31 cellular contexts compared by ENCODE assay signal in the genomic region with DNA sequence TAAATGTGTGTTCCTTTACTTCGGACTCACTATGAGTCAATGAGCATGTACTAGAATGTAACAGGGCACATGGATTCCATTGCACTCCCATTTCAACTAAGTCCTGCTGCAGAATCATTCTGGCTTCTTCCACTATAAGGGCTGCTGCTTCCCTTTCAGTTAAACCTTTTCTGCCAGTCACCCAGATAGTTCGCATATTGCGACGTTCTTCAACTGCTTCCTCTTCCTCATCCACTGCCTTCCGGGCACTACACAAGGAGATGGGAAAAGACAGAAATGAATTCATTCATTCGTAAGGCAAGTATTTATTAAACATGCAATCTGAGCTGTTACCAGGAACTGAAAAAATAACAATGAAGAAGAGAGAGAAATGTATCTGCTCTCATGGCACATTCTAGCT.
"Had no signal": no experiment of that assay in that cellular context is flagged by ENCODE, and none has a peak within 500 bp of the region (broad histone marks: within the 10 kb centered on the region; RNA-seq: fewer than 3 reads in every experiment).

No MANE protein-coding gene starts in this region.

- H3K27me3 Mint-ChIP-seq: activated CD4-positive, alpha-beta T cell treated with anti-CD3 and anti-CD28 coated beads, Interleukin-2, amount 10 ng/mL, durations not matched to agents 24 days and 14 days; activated CD8-positive, alpha-beta T cell treated with anti-CD3 and anti-CD28 coated beads for 36 hours; activated naive CD8-positive, alpha-beta T cell treated with anti-CD3 and anti-CD28 coated beads for 36 hours; activated T-helper 17 cell treated with anti-CD3 and anti-CD28 coated beads, Interleukin-2, amount 50 U/mL, for 72 hours had no signal

- H3K27me3 ChIP-seq: brain microvascular endothelial cell had no signal

- H3K9me3 Mint-ChIP-seq: activated CD4-positive, alpha-beta T cell treated with anti-CD3 and anti-CD28 coated beads, Interleukin-2, amount 10 ng/mL, durations not matched to agents 24 days and 14 days; activated CD8-positive, alpha-beta T cell treated with anti-CD3 and anti-CD28 coated beads for 36 hours; activated naive CD8-positive, alpha-beta T cell treated with anti-CD3 and anti-CD28 coated beads for 36 hours; activated T-cell treated with anti-CD3 and anti-CD28 coated beads, Interleukin-2, amount 50 U/mL, for 72 hours; activated T-helper 17 cell treated with anti-CD3 and anti-CD28 coated beads, Interleukin-2, amount 50 U/mL, for 72 hours had no signal

- H3K4me3 Mint-ChIP-seq: activated CD4-positive, alpha-beta T cell treated with anti-CD3 and anti-CD28 coated beads, Interleukin-2, amount 10 ng/mL, durations not matched to agents 24 days and 14 days; activated CD8-positive, alpha-beta T cell treated with anti-CD3 and anti-CD28 coated beads for 36 hours; activated naive CD8-positive, alpha-beta T cell treated with anti-CD3 and anti-CD28 coated beads for 36 hours; activated T-cell treated with anti-CD3 and anti-CD28 coated beads, Interleukin-2, amount 50 U/mL, for 72 hours; activated T-helper 17 cell treated with anti-CD3 and anti-CD28 coated beads, Interleukin-2, amount 50 U/mL, for 72 hours had no signal

- H3K36me3 ChIP-seq: brain microvascular endothelial cell had no signal

- DNase-seq: activated CD4-positive, alpha-beta T cell treated with anti-CD3 and anti-CD28 coated beads, Interleukin-2, amount 10 ng/mL, durations not matched to agents 24 days and 14 days; activated CD4-positive, alpha-beta T cell treated with anti-CD3 and anti-CD28 coated beads, Interleukin-2, amount 50 U/mL, for 4 hours; activated CD8-positive, alpha-beta T cell treated with anti-CD3 and anti-CD28 coated beads for 36 hours; activated effector memory CD4-positive, alpha-beta T cell treated with anti-CD3 and anti-CD28 coated beads, Interleukin-2, amount 50 U/mL, for 16 hours; activated naive CD4-positive, alpha-beta T cell; activated naive CD4-positive, alpha-beta T cell treated with anti-CD3 and anti-CD28 coated beads, Interleukin-2, amount 50 U/mL, for 16 hours; activated naive CD8-positive, alpha-beta T cell treated with anti-CD3 and anti-CD28 coated beads for 36 hours; activated T-cell treated with anti-CD3 and anti-CD28 coated beads, Interleukin-2, amount 50 U/mL, for 1 hour; activated T-cell treated with anti-CD3 and anti-CD28 coated beads, Interleukin-2, amount 50 U/mL, for 72 hours; amniotic stem cell; aorta; brain microvascular endothelial cell; central memory CD4-positive, alpha-beta T cell; NCI-H1048; NCI-H1105 treated with DMSO at 0.1 percent for 48 hours; NCI-H1436; NCI-H1694; NCI-H1930; NCI-H2081 treated with DMSO at 0.1 percent for 48 hours; NCI-H226; NCI-H446 treated with DMSO at 0.1 percent for 48 hours; NCI-H524 treated with DMSO at 0.1 percent for 48 hours; RPMI8226; SHP77 treated with DMSO at 0.1 percent for 48 hours; SW 1271; T-helper 1 cell; T-helper 2 cell; T-helper 9 cell; WERI-Rb-1 had no signal

- H3K27ac Mint-ChIP-seq: activated CD4-positive, alpha-beta T cell treated with anti-CD3 and anti-CD28 coated beads, Interleukin-2, amount 10 ng/mL, durations not matched to agents 24 days and 14 days; activated CD8-positive, alpha-beta T cell treated with anti-CD3 and anti-CD28 coated beads for 36 hours; activated naive CD8-positive, alpha-beta T cell treated with anti-CD3 and anti-CD28 coated beads for 36 hours; activated T-cell treated with anti-CD3 and anti-CD28 coated beads, Interleukin-2, amount 50 U/mL, for 72 hours; activated T-helper 17 cell treated with anti-CD3 and anti-CD28 coated beads, Interleukin-2, amount 50 U/mL, for 72 hours had no signal

- ATAC-seq: activated CD8-positive, alpha-beta T cell treated with anti-CD3 and anti-CD28 coated beads for 36 hours; activated T-cell treated with anti-CD3 and anti-CD28 coated beads, Interleukin-2, amount 50 U/mL, for 72 hours; activated T-helper 17 cell treated with anti-CD3 and anti-CD28 coated beads, Interleukin-2, amount 50 U/mL, for 72 hours; Panc1 had no signal

- H3K27ac ChIP-seq: brain microvascular endothelial cell, WERI-Rb-1 had no signal

- H3K4me1 Mint-ChIP-seq: activated naive CD8-positive, alpha-beta T cell treated with anti-CD3 and anti-CD28 coated beads for 36 hours; activated T-helper 17 cell treated with anti-CD3 and anti-CD28 coated beads, Interleukin-2, amount 50 U/mL, for 72 hours had no signal
